ENCODE assay signal across 8 cellular contexts in the genomic region with DNA sequence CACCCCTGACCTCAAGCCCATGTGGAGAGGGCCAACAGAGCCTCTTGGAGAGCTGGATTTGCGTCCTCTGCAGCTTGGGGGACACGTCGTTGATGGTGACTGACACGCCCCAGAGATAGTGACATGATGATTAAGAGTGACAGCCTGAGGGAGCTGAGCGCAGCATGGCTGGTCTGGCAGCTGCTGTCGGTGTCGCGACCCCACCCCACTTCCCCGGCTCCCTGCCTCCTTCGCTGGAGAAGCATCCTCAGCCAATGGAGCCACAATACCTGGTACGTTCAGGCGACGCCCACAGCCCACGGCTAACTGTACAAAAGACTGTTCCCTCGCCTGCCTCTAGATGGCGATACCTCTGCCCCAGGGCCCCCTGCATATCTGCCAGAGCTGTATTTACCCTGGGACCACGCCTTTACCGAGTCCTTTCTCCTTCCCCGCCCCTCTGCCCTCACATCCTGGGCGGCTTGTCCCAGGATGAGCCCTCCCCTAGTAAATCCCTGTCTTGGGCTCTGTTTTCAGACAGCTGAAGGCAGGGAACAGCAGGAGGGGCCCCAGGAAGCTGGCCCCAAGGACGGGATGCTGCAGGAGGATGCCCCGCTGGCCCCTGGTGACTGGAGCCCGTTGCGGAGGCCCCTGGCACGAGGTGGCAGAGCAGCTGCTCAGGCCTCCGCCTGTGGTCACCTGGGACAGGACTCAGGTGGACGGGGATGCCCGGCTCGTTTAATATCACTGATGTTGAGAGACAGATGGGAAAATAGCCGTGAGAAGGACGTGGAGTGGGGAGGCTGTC.
DNase-seq lines count a peak whose midpoint lies in the region; ATAC-seq and TF ChIP-seq lines count a peak whose summit lies in the region.

No MANE protein-coding gene starts in this region.

- no peaks in the 10 kb centered on the region for H3K79me2 ChIP-seq in DND-41 (ENCODE audit: insufficient read depth, low read length)

- H3K14ac ChIP-seq in mesenchymal stem cell (ENCODE audit: low read length in 2 of 2) = peak overlapping the region in 1 of 2 experiments; percentile 38

- H3K79me1 ChIP-seq in mesenchymal stem cell (replicated peaks; ENCODE audit: low read length, poor library complexity, severe bottlenecking) = no peaks in the 10 kb centered on the region

- H3K4me1 ChIP-seq in DND-41 (ENCODE audit: insufficient read depth, low read length) (peaks cover 7% of the 10 kb centered on the region), mesenchymal stem cell (ENCODE audit: control insufficient read depth, insufficient read depth, low read depth, low read length) (peaks cover 14% of the 10 kb centered on the region)
- H3K4me1 ChIP-seq in effector memory CD4-positive, alpha-beta T cell (ENCODE audit: control insufficient read depth, insufficient read depth, low read length, poor library complexity, severe bottlenecking) = peaks cover 13% of the 10 kb centered on the region

- 30% methylated on average over 31 of the region's 31 CpGs for WGBS in mesenchymal stem cell

- peak; percentile 87 for TF ChIP-seq CTCF in DND-41 (IDR thresholded peaks at IDR 0.05; ENCODE audit: borderline replicate concordance, extremely low read depth, low read length, poor library complexity, severe bottlenecking)

- H3K9ac ChIP-seq in DND-41 (ENCODE audit: low read depth, low read length) (no peak overlapping the region), mesenchymal stem cell (ENCODE audit: low read length) (peak overlapping the region; percentile 22)

- H4K8ac ChIP-seq in mesenchymal stem cell (ENCODE audit: low read length) = peak overlapping the region; percentile 45

- no peak overlapping the region for H3K4ac ChIP-seq in mesenchymal stem cell (ENCODE audit: low read depth in 1 of 2, low read length in 2 of 2)

- no peak overlapping the region for H3K23ac ChIP-seq in mesenchymal stem cell (ENCODE audit: low read length in 2 of 2)

- H3K36me3 ChIP-seq in DND-41 (ENCODE audit: insufficient read depth, low read length) (no peaks in the 10 kb centered on the region), mesenchymal stem cell (ENCODE audit: control insufficient read depth in 1 of 2, insufficient read depth in 2 of 2, low read depth in 1 of 2, low read length in 2 of 2) (no peaks in the 10 kb centered on the region)
- no peaks in the 10 kb centered on the region for H3K36me3 ChIP-seq in effector memory CD4-positive, alpha-beta T cell (ENCODE audit: control insufficient read depth, insufficient read depth, low read length)

- no peak overlapping the region for H2BK12ac ChIP-seq in mesenchymal stem cell (ENCODE audit: low read length in 2 of 2)

- H4K91ac ChIP-seq in mesenchymal stem cell (ENCODE audit: low read length) = no peak overlapping the region

- H3K4me3 ChIP-seq in DND-41 (ENCODE audit: low read depth in 1 of 2, low read length in 2 of 2) (no peak overlapping the region), mesenchymal stem cell (ENCODE audit: insufficient read depth in 1 of 2, low read depth in 1 of 2, low read length in 2 of 2) (peak overlapping the region; percentile 20 to 69)
- peak overlapping the region; percentile 53 for H3K4me3 ChIP-seq in effector memory CD4-positive, alpha-beta T cell (ENCODE audit: insufficient read depth, low read depth, low read length, poor library complexity, severe bottlenecking)

- H3K27ac ChIP-seq in DND-41 (ENCODE audit: low read length) (no peak overlapping the region), mesenchymal stem cell (ENCODE audit: low read length, poor library complexity, severe bottlenecking) (no peak overlapping the region)
- H3K27ac ChIP-seq in effector memory CD4-positive, alpha-beta T cell (ENCODE audit: insufficient read depth, low read length, poor library complexity, severe bottlenecking) = no peak overlapping the region

- no peak overlapping the region for H2BK5ac ChIP-seq in mesenchymal stem cell (ENCODE audit: low read depth, low read length, poor library complexity, severe bottlenecking)

- 0 out of 2 replicates have a peak, but pooled peaks cover 3% of the 10 kb centered on the region for H4K20me1 ChIP-seq in DND-41 (ENCODE audit: insufficient read depth, low read length)

- H3K18ac ChIP-seq in mesenchymal stem cell (ENCODE audit: low read depth in 1 of 2, low read length in 2 of 2) = no peak overlapping the region

- no peaks in the 10 kb centered on the region for H3K9me3 ChIP-seq in DND-41 (ENCODE audit: insufficient read depth, low read length, severe bottlenecking)
- no peaks in the 10 kb centered on the region for H3K9me3 ChIP-seq in effector memory CD4-positive, alpha-beta T cell (ENCODE audit: control insufficient read depth, low read length)
- H3K9me3 ChIP-seq in mesenchymal stem cell (ENCODE audit: control insufficient read depth, low read length) = no peaks in the 10 kb centered on the region

- H3K27me3 ChIP-seq in DND-41 (ENCODE audit: insufficient read depth, low read length, poor library complexity) (no peaks in the 10 kb centered on the region), mesenchymal stem cell (ENCODE audit: control insufficient read depth in 1 of 2, insufficient read depth in 1 of 2, low read length in 2 of 2) (peaks cover 48 to 75% of the 10 kb centered on the region in 2 experiments)
- H3K27me3 ChIP-seq in effector memory CD4-positive, alpha-beta T cell (replicated peaks; ENCODE audit: control insufficient read depth, insufficient read depth, low read length, poor library complexity, severe bottlenecking) = peaks cover 8% of the 10 kb centered on the region

- H2AFZ ChIP-seq in DND-41 (ENCODE audit: low read depth, low read length) (no peak overlapping the region), mesenchymal stem cell (ENCODE audit: low read depth, low read length) (no peak overlapping the region)

- DNase-seq in DND-41 (peak; percentile 71), NCI-H82 (lab: John Stamatoyannopoulos, UW) (peak; percentile 89), mesenchymal stem cell (peak; percentile 59)
- DNase-seq in activated CD8-positive, alpha-beta memory T cell treated with anti-CD3 and anti-CD28 coated beads for 1 hour (ENCODE audit: extremely low read depth in 1 of 2, low read depth in 1 of 2) = peak; percentile 24 to 50
- DNase-seq in effector memory CD4-positive, alpha-beta T cell = peak; percentile 23 to 47 (median 44)
- peak; percentile 42 for DNase-seq in stimulated activated CD8-positive, alpha-beta memory T cell treated with anti-CD3 and anti-CD28 coated beads, Interleukin-15, amount 100 ng/mL, for 1 hour (ENCODE audit: low read depth)

- peak; percentile 94 for ATAC-seq in DND-41 (ENCODE audit: insufficient read depth, low read depth)
- ATAC-seq in HG03520 (IDR thresholded peaks at IDR 0.05; ENCODE audit: unreplicated experiment) = peak; percentile 56
- ATAC-seq in GM18867 (IDR thresholded peaks at IDR 0.05; ENCODE audit: unreplicated experiment) = no peak

- no peak overlapping the region for H2BK15ac ChIP-seq in mesenchymal stem cell (ENCODE audit: low read depth, poor library complexity, severe bottlenecking)

- H2AK5ac ChIP-seq in mesenchymal stem cell (ENCODE audit: low read length, severe bottlenecking) = no peak overlapping the region

- H3K4me2 ChIP-seq in DND-41 (ENCODE audit: insufficient read depth, low read length) = 0 out of 2 replicates have a peak overlapping the region, but pooled peaks have one; percentile 34
- H3K4me2 ChIP-seq in mesenchymal stem cell (ENCODE audit: low read length, poor library complexity, severe bottlenecking) = no peak overlapping the region

- H2BK120ac ChIP-seq in mesenchymal stem cell (ENCODE audit: low read depth, low read length) = no peak overlapping the region

Comparison
In these comparisons a context has a peak if more than half of its experiments do, and no peak if none do; other contexts are left out.
1. DNase-seq: peak in every context shown above with its lines; median percentile 89 in NCI-H82; 71 in DND-41; 59 in mesenchymal stem cell; 44 in effector memory CD4-positive, alpha-beta T cell; 42 in stimulated activated CD8-positive, alpha-beta memory T cell treated with anti-CD3 and anti-CD28 coated beads, Interleukin-15, amount 100 ng/mL, for 1 hour; 37 in activated CD8-positive, alpha-beta memory T cell treated with anti-CD3 and anti-CD28 coated beads for 1 hour.
2. H3K4me3 ChIP-seq: peak in effector memory CD4-positive, alpha-beta T cell (single experiment) and mesenchymal stem cell (2 of 2); none in DND-41 (0 of 2).